8 cellular contexts compared by ENCODE assay signal in the genomic region with DNA sequence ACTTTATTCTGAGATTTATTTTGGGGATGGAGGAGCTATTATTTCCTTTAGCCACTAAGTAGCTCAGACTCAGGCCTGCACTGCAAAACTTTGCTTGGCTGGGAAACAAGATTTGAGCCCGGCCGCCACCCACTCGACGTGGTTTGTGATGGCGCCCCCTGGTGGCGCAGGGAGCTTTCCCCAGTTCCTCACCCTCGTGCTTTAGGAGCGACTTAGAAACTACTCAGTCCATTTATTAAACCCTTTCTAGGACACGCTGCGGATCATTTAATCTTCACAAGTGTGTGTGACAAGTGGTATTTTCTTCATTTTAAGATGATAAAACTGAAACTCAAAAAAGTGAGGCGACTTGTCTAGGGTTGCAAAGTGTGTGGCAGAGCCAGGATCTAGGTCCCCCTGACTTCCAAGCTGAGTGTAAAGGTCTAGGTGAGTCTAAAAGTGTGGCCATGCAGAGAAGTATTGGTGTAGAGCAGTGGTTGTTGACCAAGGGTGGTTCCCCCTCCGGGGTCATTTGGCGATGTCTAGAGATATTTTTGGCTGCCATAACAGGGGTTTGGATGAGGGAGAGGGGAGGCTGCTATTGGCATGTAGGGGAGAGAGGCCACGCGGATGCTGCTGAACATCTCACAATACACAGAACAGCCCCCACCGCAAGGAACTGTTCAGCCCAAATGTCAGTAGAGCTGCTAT. TPM values are rescaled to one million over a fixed set of nuclear protein-coding genes. Genes with fewer than 3 reads are reported as not detected.
A peak's percentile ranks its signal among the peaks of the same experiment; 100 is the strongest.
DNase-seq lines count a peak whose midpoint lies in the region; ATAC-seq and TF ChIP-seq lines count a peak whose summit lies in the region.

No MANE protein-coding gene starts in this region.

- H3K27ac ChIP-seq in A673 (ENCODE audit: low read depth, low read length, poor library complexity, severe bottlenecking) (no peak overlapping the region), mesenchymal stem cell (ENCODE audit: low read length, poor library complexity, severe bottlenecking) (no peak overlapping the region)

- no peak overlapping the region for H3K23ac ChIP-seq in mesenchymal stem cell (ENCODE audit: low read length in 2 of 2)

- no peak overlapping the region for H3K18ac ChIP-seq in mesenchymal stem cell (ENCODE audit: low read depth in 1 of 2, low read length in 2 of 2)

- H3K14ac ChIP-seq in mesenchymal stem cell (ENCODE audit: low read length in 2 of 2), result no peak overlapping the region

- ATAC-seq in HG02840 (IDR thresholded peaks at IDR 0.05; ENCODE audit: low FRiP score, unreplicated experiment), result no peak

- no peak overlapping the region for H4K8ac ChIP-seq in mesenchymal stem cell (ENCODE audit: low read length)

- no peak overlapping the region for H2BK12ac ChIP-seq in mesenchymal stem cell (ENCODE audit: low read length in 2 of 2)

- no peaks in the 10 kb centered on the region for H3K79me1 ChIP-seq in mesenchymal stem cell (replicated peaks; ENCODE audit: low read length, poor library complexity, severe bottlenecking)

- no peak overlapping the region for H3K4ac ChIP-seq in mesenchymal stem cell (ENCODE audit: low read depth in 1 of 2, low read length in 2 of 2)

- TF ChIP-seq CTCF in A673 (conservative IDR thresholded peaks at IDR 0.05; ENCODE audit: low read depth, low read length) (peak; percentile 98), GM12874 (IDR thresholded peaks at IDR 0.05; ENCODE audit: insufficient read depth, low read depth, low read length) (peak; percentile 92)

- H3K9me3 ChIP-seq in A673 (ENCODE audit: low read depth, low read length, poor library complexity, severe bottlenecking) (no peaks in the 10 kb centered on the region), mesenchymal stem cell (ENCODE audit: control insufficient read depth, low read length) (no peaks in the 10 kb centered on the region)

- CTCF ChIA-PET in A673 (lab: Charles Lee), result interaction anchor here (0.6 to 1.6 kb wide), 5 partner anchors 13 to 309 kb away, joined by 3 to 5 read pairs (median 5); partner anchors contain the start of genes LIPE and POU2F2

- no peak overlapping the region for H2BK120ac ChIP-seq in mesenchymal stem cell (ENCODE audit: low read depth, low read length)

- H4K91ac ChIP-seq in mesenchymal stem cell (ENCODE audit: low read length), result no peak overlapping the region

- H3K9ac ChIP-seq in mesenchymal stem cell (ENCODE audit: low read length), result peak overlapping the region; percentile 44

- intact Hi-C loops in A673 (cut with micrococcal nuclease; ENCODE audit: unreplicated experiment), result loop anchor here (2.0 kb wide), 1 partner anchor 308 kb away; the partner anchor contains the start of gene POU2F2

- H3K36me3 ChIP-seq in A673 (ENCODE audit: insufficient read depth, low read length, poor library complexity, severe bottlenecking) (no peaks in the 10 kb centered on the region), mesenchymal stem cell (ENCODE audit: control insufficient read depth in 1 of 2, insufficient read depth in 2 of 2, low read depth in 1 of 2, low read length in 2 of 2) (no peaks in the 10 kb centered on the region)

- no peaks in the 10 kb centered on the region for H3K27me3 ChIP-seq in A673 (replicated peaks; ENCODE audit: insufficient read depth, low read depth, low read length, poor library complexity)
- peaks cover 31 to 42% of the 10 kb centered on the region in 2 experiments for H3K27me3 ChIP-seq in mesenchymal stem cell (ENCODE audit: control insufficient read depth in 1 of 2, insufficient read depth in 1 of 2, low read length in 2 of 2)

- H2AFZ ChIP-seq in mesenchymal stem cell (ENCODE audit: low read depth, low read length), result no peak overlapping the region

- WGBS in mesenchymal stem cell, result 41% methylated on average over 11 of the region's 16 CpGs

- H2AK5ac ChIP-seq in mesenchymal stem cell (ENCODE audit: low read length, severe bottlenecking), result no peak overlapping the region

- no peaks in the 10 kb centered on the region for H3K4me1 ChIP-seq in A673 (ENCODE audit: insufficient read depth, low read length, poor library complexity, severe bottlenecking)
- no peaks in the 10 kb centered on the region for H3K4me1 ChIP-seq in mesenchymal stem cell (ENCODE audit: control insufficient read depth, insufficient read depth, low read depth, low read length)

- no TSS peak for BruUV-seq in A673 (replicated peaks; lab: Mats Ljungman, UMichigan)

- H3K4me2 ChIP-seq in mesenchymal stem cell (ENCODE audit: low read length, poor library complexity, severe bottlenecking), result no peak overlapping the region

- H2BK15ac ChIP-seq in mesenchymal stem cell (ENCODE audit: low read depth, poor library complexity, severe bottlenecking), result no peak overlapping the region

- POLR2A ChIA-PET in A673 (lab: Charles Lee; ENCODE audit: low non-redundant PET), result no interaction called here

- H2BK5ac ChIP-seq in mesenchymal stem cell (ENCODE audit: low read depth, low read length, poor library complexity, severe bottlenecking), result no peak overlapping the region

- H3K4me3 ChIP-seq in A673 (ENCODE audit: low read depth, low read length, poor library complexity, severe bottlenecking), result no peak overlapping the region
- no peak overlapping the region for H3K4me3 ChIP-seq in mesenchymal stem cell (ENCODE audit: insufficient read depth in 1 of 2, low read depth in 1 of 2, low read length in 2 of 2)

- DNase-seq in A673 (ENCODE audit: low spot score) (peak; percentile 87), NCI-H510A (lab: John Stamatoyannopoulos, UW) (peak; percentile 38), mesenchymal stem cell (peak; percentile 61)
- DNase-seq in activated CD4-positive, alpha-beta T cell treated with anti-CD3 and anti-CD28 coated beads, Interleukin-2, amount 50 U/mL, for 48 hours, result peak; percentile 89
- peak; percentile 74 for DNase-seq in effector CD4-positive, alpha-beta T cell
- peak; percentile 62 to 64 for DNase-seq in stimulated activated CD8-positive, alpha-beta memory T cell treated with anti-CD3 and anti-CD28 coated beads, Interleukin-4, amount 100 ng/mL, for 1 hour (ENCODE audit: low read depth in 2 of 2, low spot score in 1 of 2)

RNA-seq across cellular contexts. Expression of gene CXCL17, which starts 2.2 kb away (rescaled TPM):
- total RNA-seq in A673 (2021), result not detected in 2 replicates
- not detected for polyA plus RNA-seq in mesenchymal stem cell (2013, experiment 1 of 2)
- polyA plus RNA-seq in mesenchymal stem cell (2013, experiment 2 of 2), result not detected

RNA-seq across cellular contexts. Expression of gene LIPE, which starts 13.3 kb away (rescaled TPM):
- total RNA-seq in A673 (2021), result 6.8 and 7.6 TPM in 2 replicates
- 1.6 TPM for polyA plus RNA-seq in mesenchymal stem cell (2013, experiment 1 of 2)
- 2.0 TPM for polyA plus RNA-seq in mesenchymal stem cell (2013, experiment 2 of 2)

RNA-seq across cellular contexts. Expression of gene CNFN, which starts 50.4 kb away (rescaled TPM):
- total RNA-seq in A673 (2021), result not detected in 2 replicates
- polyA plus RNA-seq in mesenchymal stem cell (2013, experiment 1 of 2), result 2.6 TPM
- polyA plus RNA-seq in mesenchymal stem cell (2013, experiment 2 of 2), result 3.9 TPM

Comparison
In these comparisons a context has a peak if more than half of its experiments do, and no peak if none do; other contexts are left out.
1. DNase-seq: peak in every context shown above with its lines; median percentile 89 in activated CD4-positive, alpha-beta T cell treated with anti-CD3 and anti-CD28 coated beads, Interleukin-2, amount 50 U/mL, for 48 hours; 87 in A673; 74 in effector CD4-positive, alpha-beta T cell; 63 in stimulated activated CD8-positive, alpha-beta memory T cell treated with anti-CD3 and anti-CD28 coated beads, Interleukin-4, amount 100 ng/mL, for 1 hour; 61 in mesenchymal stem cell; 38 in NCI-H510A.